ENCODE assay signal across 8 cellular contexts in genomic region chr12:7933255-7933726, GRCh38. TPM values are rescaled to one million over a fixed set of nuclear protein-coding genes. Genes with fewer than 3 reads are reported as not detected.
DNase-seq lines count a peak whose midpoint lies in the region; ATAC-seq and TF ChIP-seq lines count a peak whose summit lies in the region.

No MANE protein-coding gene starts in this region.

- H3K9me3 ChIP-seq in CD8-positive, alpha-beta T cell (ENCODE audit: low read length): no peaks in the 10 kb centered on the region
- H3K9me3 ChIP-seq in mucosa of stomach (ENCODE audit: control insufficient read depth, low read length): no peaks in the 10 kb centered on the region

- peaks cover 35% of the 10 kb centered on the region for H3K4me1 ChIP-seq in CD8-positive, alpha-beta T cell (ENCODE audit: insufficient read depth, low read length)
- H3K4me1 ChIP-seq in mucosa of stomach (ENCODE audit: control insufficient read depth, insufficient read depth, low read length): peaks cover 7% of the 10 kb centered on the region

- H3K36me3 ChIP-seq in CD8-positive, alpha-beta T cell (ENCODE audit: insufficient read depth, low read length): peaks cover 46% of the 10 kb centered on the region
- H3K36me3 ChIP-seq in mucosa of stomach (ENCODE audit: control insufficient read depth, insufficient read depth, low read length): no peaks in the 10 kb centered on the region

- H3K27ac Mint-ChIP-seq in CD8-positive, alpha-beta T cell: no peak overlapping the region

- no peak overlapping the region for H3K4me3 Mint-ChIP-seq in CD8-positive, alpha-beta T cell

- H3K4me1 Mint-ChIP-seq in CD8-positive, alpha-beta T cell (ENCODE audit: low read depth): peaks cover 29% of the 10 kb centered on the region

- peak overlapping the region; percentile 76 for H3K4me3 ChIP-seq in CD8-positive, alpha-beta T cell (ENCODE audit: low read depth, low read length)
- H3K4me3 ChIP-seq in mucosa of stomach (ENCODE audit: low read length): no peak overlapping the region

- peak overlapping the region; percentile 39 for H3K9ac ChIP-seq in mucosa of stomach (ENCODE audit: low read length)

- ATAC-seq in CD8-positive, alpha-beta T cell: peak; percentile 74
- ATAC-seq in GM19397 (IDR thresholded peaks at IDR 0.05; ENCODE audit: unreplicated experiment) (peak; percentile 80), HG03558 (IDR thresholded peaks at IDR 0.05; ENCODE audit: extremely low read depth, unreplicated experiment) (peak; percentile 71), esophagus mucosa (peak; percentile 85)

- peak overlapping the region; percentile 82 for H3K27ac ChIP-seq in CD8-positive, alpha-beta T cell (ENCODE audit: low read depth, low read length)

- intact Hi-C loops in CD8-positive, alpha-beta T cell (cut with DNase I, micrococcal nuclease): loop anchor here (1.0 to 10.0 kb wide), 7 partner anchors 38 to 312 kb away; no protein-coding TSS in a partner anchor

- no peaks in the 10 kb centered on the region for H3K27me3 ChIP-seq in CD8-positive, alpha-beta T cell (ENCODE audit: insufficient read depth, low read length)
- H3K27me3 ChIP-seq in mucosa of stomach (ENCODE audit: control insufficient read depth, insufficient read depth, low read length): no peaks in the 10 kb centered on the region

- peak; percentile 52 to 82 (median 73) for DNase-seq in CD8-positive, alpha-beta T cell
- peak; percentile 94 for DNase-seq in NOMO-1 treated with DMSO at 0.1 percent for 48 hours (lab: John Stamatoyannopoulos, UW; ENCODE audit: unreplicated experiment)
- DNase-seq in activated CD8-positive, alpha-beta memory T cell treated with anti-CD3 and anti-CD28 coated beads, Interleukin-2, amount 50 U/mL, for 1 hour (ENCODE audit: extremely low read depth): peak; percentile 59
- peak; percentile 56 to 69 for DNase-seq in stimulated activated CD8-positive, alpha-beta memory T cell treated with anti-CD3 and anti-CD28 coated beads, Interleukin-4, amount 100 ng/mL, for 4 hours (ENCODE audit: low read depth in 2 of 2, low spot score in 1 of 2)

- POLR2A ChIA-PET in CD8-positive, alpha-beta T cell (lab: Charles Lee): interaction anchor here (1.0 to 6.2 kb wide), 8 partner anchors 14 to 144 kb away, joined by 3 to 139 read pairs (median 7); no protein-coding TSS in a partner anchor

- peaks cover 31% of the 10 kb centered on the region for H3K36me3 Mint-ChIP-seq in CD8-positive, alpha-beta T cell

- H3K9me3 Mint-ChIP-seq in CD8-positive, alpha-beta T cell: no peaks in the 10 kb centered on the region

- TF ChIP-seq CTCF in CD8-positive, alpha-beta T cell (IDR thresholded peaks at IDR 0.05): peak; percentile 74

- CTCF ChIA-PET in CD8-positive, alpha-beta T cell (lab: Charles Lee): interaction anchor here (0.7 to 10.8 kb wide), 27 partner anchors 10 to 144 kb away, joined by 3 to 158 read pairs (median 5); no protein-coding TSS in a partner anchor

- no peaks in the 10 kb centered on the region for H3K27me3 Mint-ChIP-seq in CD8-positive, alpha-beta T cell (ENCODE audit: low read depth)

RNA-seq across cellular contexts. Expression of gene SLC2A3, which starts 2.7 kb away (rescaled TPM):
- 1,000 to 10,000 TPM; 1,170 to 1,193 TPM for total RNA-seq in CD8-positive, alpha-beta T cell
- total RNA-seq in esophagus mucosa: 4.9 TPM

Comparison
In these comparisons a context has a peak if more than half of its experiments do, and no peak if none do; other contexts are left out.
1. RNA of gene SLC2A3, which starts 2.7 kb away (total RNA-seq): 1,170 to 1,193 TPM in CD8-positive, alpha-beta T cell; 4.9 TPM in esophagus mucosa (single experiment); every median in the first group is over 100 times any median in the second.
2. Peak in every context shown above with its lines, with median percentiles within 50 percentile points of each other: ATAC-seq and DNase-seq.